Comparison of ENCODE assay signal across 1 cellular context in the genomic region with DNA sequence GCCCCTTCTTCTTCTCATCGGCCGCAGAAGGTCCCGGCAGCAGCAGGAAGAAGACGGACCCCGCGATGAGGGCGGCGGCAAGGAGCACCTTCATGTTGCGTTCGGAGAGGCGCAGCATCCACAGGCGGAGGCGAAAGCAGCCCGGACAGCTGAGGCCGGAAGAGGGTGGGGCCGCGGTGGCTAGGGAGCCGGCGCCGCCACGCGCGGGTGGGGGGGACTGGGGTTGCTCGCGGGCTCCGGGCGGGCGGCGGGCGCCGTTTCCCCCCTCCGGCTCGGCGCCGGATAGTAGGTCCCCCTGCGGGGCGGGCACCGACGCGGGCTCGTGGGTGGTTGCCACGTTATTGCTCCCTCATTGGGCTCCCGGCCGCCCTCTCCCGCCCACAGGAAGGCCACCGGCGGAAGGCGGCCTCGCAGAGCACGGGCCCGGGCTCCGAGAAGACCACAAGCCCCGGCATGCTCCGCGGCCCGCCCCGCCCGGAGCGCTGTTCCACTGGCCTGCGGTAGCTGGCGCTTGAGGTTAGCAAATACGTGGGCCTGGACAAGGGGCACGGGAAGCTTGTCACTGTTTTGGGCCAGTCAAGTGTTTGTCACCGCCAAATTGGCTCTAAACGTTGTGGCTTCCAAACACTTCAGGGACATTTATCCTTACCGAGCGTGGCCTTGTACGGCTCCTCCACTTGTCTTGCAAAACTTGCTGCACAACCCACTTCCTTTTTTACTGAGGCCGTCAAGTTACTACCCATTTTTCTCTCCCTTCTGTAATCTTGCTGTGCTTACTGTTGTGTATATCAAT.
TF ChIP-seq lines count a peak whose summit lies in the region.

Gene PPIB, minus strand, starts transcription at position 154 of the 793 bp plus-strand sequence. Its CDS starts 36 bp downstream, at position 118.

TF ChIP-seq in GM12878, 131 proteins besides CTCF, POLR2A, EP300 and RAD21 (continued from another document and continues in another):
- TF ChIP-seq MLLT1 (IDR thresholded peaks at IDR 0.05) (no peak; the same call in none of the 2 replicates), BACH1 (IDR thresholded peaks at IDR 0.05; ENCODE audit: borderline replicate concordance) (peak; percentile 62), MXI1 (IDR thresholded peaks at IDR 0.05; ENCODE audit: low read depth, low read length) (0 out of 2 replicates have a peak, but pooled peaks have one; percentile 6), NFYA (IDR thresholded peaks at IDR 0.05; ENCODE audit: borderline replicate concordance, low read depth, low read length) (no peak; the same call in 1 of the 2 replicates), TAF1 (IDR thresholded peaks at IDR 0.05; ENCODE audit: borderline replicate concordance, low read depth, low read length) (peak; percentile 95), SIN3A (IDR thresholded peaks at IDR 0.05; ENCODE audit: low read depth, low read length) (peak; percentile 83; the same call in 1 of the 2 replicates), PAX5 (IDR thresholded peaks at IDR 0.05; ENCODE audit: borderline replicate concordance, low read depth, low read length) (no peak; the same call in 1 of the 2 replicates), HCFC1 (IDR thresholded peaks at IDR 0.05; ENCODE audit: low read length) (peak; percentile 86), WRNIP1 (IDR thresholded peaks at IDR 0.05; ENCODE audit: borderline replicate concordance, low read depth, low read length) (peak; percentile 19; the same call in 1 of the 2 replicates), NR2C1 (IDR thresholded peaks at IDR 0.05) (peak; percentile 58), ZNF207 (IDR thresholded peaks at IDR 0.05; ENCODE audit: borderline replicate concordance) (peak; percentile 62; the same call in 1 of the 2 replicates), E2F8 (IDR thresholded peaks at IDR 0.05; ENCODE audit: low read depth, partially characterized antibody) (peak; percentile 46), LARP7 (IDR thresholded peaks at IDR 0.05) (peak; percentile 76; the same call in 1 of the 2 replicates), GABPA (IDR thresholded peaks at IDR 0.05; ENCODE audit: low read depth) (peak; percentile 83), JUND (IDR thresholded peaks at IDR 0.05; ENCODE audit: low read depth, low read length) (peak; percentile 99), BHLHE40 (IDR thresholded peaks at IDR 0.05; ENCODE audit: borderline replicate concordance in 1 of 2, low read depth in 2 of 2, low read length in 1 of 2) (peak; percentile 96 to 97), SIX5 (IDR thresholded peaks at IDR 0.05; ENCODE audit: low read depth, low read length, severe bottlenecking) (peak; percentile 65), KLF5 (IDR thresholded peaks at IDR 0.05; ENCODE audit: partially characterized antibody) (peak; percentile 98)
- TF ChIP-seq, protein P1, sequence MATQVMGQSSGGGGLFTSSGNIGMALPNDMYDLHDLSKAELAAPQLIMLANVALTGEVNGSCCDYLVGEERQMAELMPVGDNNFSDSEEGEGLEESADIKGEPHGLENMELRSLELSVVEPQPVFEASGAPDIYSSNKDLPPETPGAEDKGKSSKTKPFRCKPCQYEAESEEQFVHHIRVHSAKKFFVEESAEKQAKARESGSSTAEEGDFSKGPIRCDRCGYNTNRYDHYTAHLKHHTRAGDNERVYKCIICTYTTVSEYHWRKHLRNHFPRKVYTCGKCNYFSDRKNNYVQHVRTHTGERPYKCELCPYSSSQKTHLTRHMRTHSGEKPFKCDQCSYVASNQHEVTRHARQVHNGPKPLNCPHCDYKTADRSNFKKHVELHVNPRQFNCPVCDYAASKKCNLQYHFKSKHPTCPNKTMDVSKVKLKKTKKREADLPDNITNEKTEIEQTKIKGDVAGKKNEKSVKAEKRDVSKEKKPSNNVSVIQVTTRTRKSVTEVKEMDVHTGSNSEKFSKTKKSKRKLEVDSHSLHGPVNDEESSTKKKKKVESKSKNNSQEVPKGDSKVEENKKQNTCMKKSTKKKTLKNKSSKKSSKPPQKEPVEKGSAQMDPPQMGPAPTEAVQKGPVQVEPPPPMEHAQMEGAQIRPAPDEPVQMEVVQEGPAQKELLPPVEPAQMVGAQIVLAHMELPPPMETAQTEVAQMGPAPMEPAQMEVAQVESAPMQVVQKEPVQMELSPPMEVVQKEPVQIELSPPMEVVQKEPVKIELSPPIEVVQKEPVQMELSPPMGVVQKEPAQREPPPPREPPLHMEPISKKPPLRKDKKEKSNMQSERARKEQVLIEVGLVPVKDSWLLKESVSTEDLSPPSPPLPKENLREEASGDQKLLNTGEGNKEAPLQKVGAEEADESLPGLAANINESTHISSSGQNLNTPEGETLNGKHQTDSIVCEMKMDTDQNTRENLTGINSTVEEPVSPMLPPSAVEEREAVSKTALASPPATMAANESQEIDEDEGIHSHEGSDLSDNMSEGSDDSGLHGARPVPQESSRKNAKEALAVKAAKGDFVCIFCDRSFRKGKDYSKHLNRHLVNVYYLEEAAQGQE (IDR thresholded peaks at IDR 0.05; ENCODE audit: low read depth, low read length), result no peak
- TF ChIP-seq, protein P2, sequence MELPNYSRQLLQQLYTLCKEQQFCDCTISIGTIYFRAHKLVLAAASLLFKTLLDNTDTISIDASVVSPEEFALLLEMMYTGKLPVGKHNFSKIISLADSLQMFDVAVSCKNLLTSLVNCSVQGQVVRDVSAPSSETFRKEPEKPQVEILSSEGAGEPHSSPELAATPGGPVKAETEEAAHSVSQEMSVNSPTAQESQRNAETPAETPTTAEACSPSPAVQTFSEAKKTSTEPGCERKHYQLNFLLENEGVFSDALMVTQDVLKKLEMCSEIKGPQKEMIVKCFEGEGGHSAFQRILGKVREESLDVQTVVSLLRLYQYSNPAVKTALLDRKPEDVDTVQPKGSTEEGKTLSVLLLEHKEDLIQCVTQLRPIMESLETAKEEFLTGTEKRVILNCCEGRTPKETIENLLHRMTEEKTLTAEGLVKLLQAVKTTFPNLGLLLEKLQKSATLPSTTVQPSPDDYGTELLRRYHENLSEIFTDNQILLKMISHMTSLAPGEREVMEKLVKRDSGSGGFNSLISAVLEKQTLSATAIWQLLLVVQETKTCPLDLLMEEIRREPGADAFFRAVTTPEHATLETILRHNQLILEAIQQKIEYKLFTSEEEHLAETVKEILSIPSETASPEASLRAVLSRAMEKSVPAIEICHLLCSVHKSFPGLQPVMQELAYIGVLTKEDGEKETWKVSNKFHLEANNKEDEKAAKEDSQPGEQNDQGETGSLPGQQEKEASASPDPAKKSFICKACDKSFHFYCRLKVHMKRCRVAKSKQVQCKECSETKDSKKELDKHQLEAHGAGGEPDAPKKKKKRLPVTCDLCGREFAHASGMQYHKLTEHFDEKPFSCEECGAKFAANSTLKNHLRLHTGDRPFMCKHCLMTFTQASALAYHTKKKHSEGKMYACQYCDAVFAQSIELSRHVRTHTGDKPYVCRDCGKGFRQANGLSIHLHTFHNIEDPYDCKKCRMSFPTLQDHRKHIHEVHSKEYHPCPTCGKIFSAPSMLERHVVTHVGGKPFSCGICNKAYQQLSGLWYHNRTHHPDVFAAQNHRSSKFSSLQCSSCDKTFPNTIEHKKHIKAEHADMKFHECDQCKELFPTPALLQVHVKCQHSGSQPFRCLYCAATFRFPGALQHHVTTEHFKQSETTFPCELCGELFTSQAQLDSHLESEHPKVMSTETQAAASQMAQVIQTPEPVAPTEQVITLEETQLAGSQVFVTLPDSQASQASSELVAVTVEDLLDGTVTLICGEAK (IDR thresholded peaks at IDR 0.05; ENCODE audit: borderline replicate concordance), result peak; percentile 79
- TF ChIP-seq, protein P3, sequence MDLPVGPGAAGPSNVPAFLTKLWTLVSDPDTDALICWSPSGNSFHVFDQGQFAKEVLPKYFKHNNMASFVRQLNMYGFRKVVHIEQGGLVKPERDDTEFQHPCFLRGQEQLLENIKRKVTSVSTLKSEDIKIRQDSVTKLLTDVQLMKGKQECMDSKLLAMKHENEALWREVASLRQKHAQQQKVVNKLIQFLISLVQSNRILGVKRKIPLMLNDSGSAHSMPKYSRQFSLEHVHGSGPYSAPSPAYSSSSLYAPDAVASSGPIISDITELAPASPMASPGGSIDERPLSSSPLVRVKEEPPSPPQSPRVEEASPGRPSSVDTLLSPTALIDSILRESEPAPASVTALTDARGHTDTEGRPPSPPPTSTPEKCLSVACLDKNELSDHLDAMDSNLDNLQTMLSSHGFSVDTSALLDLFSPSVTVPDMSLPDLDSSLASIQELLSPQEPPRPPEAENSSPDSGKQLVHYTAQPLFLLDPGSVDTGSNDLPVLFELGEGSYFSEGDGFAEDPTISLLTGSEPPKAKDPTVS (IDR thresholded peaks at IDR 0.05; ENCODE audit: low read depth, low read length), result no peak
- TF ChIP-seq, protein P4, sequence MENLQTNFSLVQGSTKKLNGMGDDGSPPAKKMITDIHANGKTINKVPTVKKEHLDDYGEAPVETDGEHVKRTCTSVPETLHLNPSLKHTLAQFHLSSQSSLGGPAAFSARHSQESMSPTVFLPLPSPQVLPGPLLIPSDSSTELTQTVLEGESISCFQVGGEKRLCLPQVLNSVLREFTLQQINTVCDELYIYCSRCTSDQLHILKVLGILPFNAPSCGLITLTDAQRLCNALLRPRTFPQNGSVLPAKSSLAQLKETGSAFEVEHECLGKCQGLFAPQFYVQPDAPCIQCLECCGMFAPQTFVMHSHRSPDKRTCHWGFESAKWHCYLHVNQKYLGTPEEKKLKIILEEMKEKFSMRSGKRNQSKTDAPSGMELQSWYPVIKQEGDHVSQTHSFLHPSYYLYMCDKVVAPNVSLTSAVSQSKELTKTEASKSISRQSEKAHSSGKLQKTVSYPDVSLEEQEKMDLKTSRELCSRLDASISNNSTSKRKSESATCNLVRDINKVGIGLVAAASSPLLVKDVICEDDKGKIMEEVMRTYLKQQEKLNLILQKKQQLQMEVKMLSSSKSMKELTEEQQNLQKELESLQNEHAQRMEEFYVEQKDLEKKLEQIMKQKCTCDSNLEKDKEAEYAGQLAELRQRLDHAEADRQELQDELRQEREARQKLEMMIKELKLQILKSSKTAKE (IDR thresholded peaks at IDR 0.05; ENCODE audit: low read depth, poor library complexity, severe bottlenecking), result no peak
- TF ChIP-seq, protein P5, sequence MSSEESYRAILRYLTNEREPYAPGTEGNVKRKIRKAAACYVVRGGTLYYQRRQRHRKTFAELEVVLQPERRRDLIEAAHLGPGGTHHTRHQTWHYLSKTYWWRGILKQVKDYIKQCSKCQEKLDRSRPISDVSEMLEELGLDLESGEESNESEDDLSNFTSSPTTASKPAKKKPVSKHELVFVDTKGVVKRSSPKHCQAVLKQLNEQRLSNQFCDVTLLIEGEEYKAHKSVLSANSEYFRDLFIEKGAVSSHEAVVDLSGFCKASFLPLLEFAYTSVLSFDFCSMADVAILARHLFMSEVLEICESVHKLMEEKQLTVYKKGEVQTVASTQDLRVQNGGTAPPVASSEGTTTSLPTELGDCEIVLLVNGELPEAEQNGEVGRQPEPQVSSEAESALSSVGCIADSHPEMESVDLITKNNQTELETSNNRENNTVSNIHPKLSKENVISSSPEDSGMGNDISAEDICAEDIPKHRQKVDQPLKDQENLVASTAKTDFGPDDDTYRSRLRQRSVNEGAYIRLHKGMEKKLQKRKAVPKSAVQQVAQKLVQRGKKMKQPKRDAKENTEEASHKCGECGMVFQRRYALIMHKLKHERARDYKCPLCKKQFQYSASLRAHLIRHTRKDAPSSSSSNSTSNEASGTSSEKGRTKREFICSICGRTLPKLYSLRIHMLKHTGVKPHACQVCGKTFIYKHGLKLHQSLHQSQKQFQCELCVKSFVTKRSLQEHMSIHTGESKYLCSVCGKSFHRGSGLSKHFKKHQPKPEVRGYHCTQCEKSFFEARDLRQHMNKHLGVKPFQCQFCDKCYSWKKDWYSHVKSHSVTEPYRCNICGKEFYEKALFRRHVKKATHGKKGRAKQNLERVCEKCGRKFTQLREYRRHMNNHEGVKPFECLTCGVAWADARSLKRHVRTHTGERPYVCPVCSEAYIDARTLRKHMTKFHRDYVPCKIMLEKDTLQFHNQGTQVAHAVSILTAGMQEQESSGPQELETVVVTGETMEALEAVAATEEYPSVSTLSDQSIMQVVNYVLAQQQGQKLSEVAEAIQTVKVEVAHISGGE (CRISPR knock-in tag; IDR thresholded peaks at IDR 0.05), result peak; percentile 42; the same call in 1 of the 2 replicates
- TF ChIP-seq, protein P6, sequence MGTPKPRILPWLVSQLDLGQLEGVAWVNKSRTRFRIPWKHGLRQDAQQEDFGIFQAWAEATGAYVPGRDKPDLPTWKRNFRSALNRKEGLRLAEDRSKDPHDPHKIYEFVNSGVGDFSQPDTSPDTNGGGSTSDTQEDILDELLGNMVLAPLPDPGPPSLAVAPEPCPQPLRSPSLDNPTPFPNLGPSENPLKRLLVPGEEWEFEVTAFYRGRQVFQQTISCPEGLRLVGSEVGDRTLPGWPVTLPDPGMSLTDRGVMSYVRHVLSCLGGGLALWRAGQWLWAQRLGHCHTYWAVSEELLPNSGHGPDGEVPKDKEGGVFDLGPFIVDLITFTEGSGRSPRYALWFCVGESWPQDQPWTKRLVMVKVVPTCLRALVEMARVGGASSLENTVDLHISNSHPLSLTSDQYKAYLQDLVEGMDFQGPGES (IDR thresholded peaks at IDR 0.05), result 0 out of 2 replicates have a peak, but pooled peaks have one; percentile 41
